In genomic region chr6:155549028-155549798, GRCh38 we compare ENCODE assay signal across 2 cellular contexts.
TF ChIP-seq lines count a peak whose summit lies in the region.

No MANE protein-coding gene starts in this region.

TF ChIP-seq in HepG2, 621 proteins besides CTCF, POLR2A, EP300 and RAD21:
- TF ChIP-seq JDP2 (CRISPR knock-in tag; IDR thresholded peaks at IDR 0.05; ENCODE audit: borderline replicate concordance) (no peak), MAFF (IDR thresholded peaks at IDR 0.05; ENCODE audit: low read depth, low read length) (peak; percentile 69), MAFK (conservative IDR thresholded peaks at IDR 0.05 in 1 of 2, IDR thresholded peaks at IDR 0.05 in 1 of 2; ENCODE audit: low read length in 2 of 2) (peak; percentile 50 to 70; a peak in 3 of 4 replicates), ISL2 (CRISPR knock-in tag; IDR thresholded peaks at IDR 0.05) (no peak), MNT (IDR thresholded peaks at IDR 0.05) (peak; percentile 91)

TF ChIP-seq in H1, 55 proteins besides CTCF, POLR2A, EP300 and RAD21:
- no peak for TF ChIP-seq BCL11A (IDR thresholded peaks at IDR 0.05; ENCODE audit: low read depth in 2 of 2, low read length in 2 of 2)
